Comparison of ENCODE assay signal across 1 cellular context in the genomic region with DNA sequence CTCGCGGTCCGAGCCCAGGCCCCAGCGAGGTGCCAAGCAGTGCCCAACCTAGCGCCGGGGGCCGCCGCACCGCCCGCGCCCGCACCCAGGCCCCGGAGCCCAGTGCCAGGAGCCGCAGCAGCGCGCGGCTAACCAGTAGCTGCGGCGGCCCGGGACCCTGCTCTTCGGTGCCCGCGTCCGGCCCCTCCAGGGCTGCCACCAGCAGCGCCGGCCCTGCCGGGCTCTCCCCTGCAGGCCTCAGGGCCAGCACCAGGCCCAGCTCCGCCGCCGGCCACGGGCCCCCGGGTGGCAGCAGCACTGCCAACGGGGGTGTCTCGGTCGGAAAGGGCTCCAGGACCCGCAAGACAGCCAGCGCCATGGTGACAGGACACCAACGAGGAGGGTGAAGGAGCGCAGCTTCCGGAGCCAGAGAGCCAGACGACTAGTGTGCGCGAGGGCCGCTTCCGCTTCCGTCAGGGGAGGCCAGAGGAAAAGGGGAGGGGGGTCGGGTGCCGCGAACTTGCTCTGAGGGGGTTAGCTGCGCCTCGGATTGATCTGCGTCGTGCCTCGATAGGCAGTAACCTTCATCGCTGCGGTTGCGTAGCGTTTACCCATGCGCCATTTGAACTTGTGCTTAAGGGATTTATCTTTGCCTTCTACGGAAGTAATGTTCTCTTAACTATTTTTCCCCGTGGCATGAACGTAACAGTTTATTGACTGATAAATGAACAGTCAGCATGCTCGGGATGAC.
TF ChIP-seq lines count a peak whose summit lies in the region.

Gene PEX6, minus strand, starts transcription at position 389 of the 730 bp plus-strand sequence. Its CDS starts 31 bp downstream, at position 358.

TF ChIP-seq in HepG2, 621 proteins besides CTCF, POLR2A, EP300 and RAD21 (continued from another document and continues in another):
- TF ChIP-seq CEBPZ (IDR thresholded peaks at IDR 0.05; ENCODE audit: low read length) = no peak
- no peak for TF ChIP-seq ZFP1 (CRISPR knock-in tag; IDR thresholded peaks at IDR 0.05)
- no peak; the same call in 1 of the 2 replicates for TF ChIP-seq ZNF572 (CRISPR knock-in tag; IDR thresholded peaks at IDR 0.05)
- no peak for TF ChIP-seq ZNF570 (CRISPR knock-in tag; IDR thresholded peaks at IDR 0.05; ENCODE audit: borderline replicate concordance)
- no peak; the same call in 1 of the 2 replicates for TF ChIP-seq CSRNP2 (CRISPR knock-in tag; conservative IDR thresholded peaks at IDR 0.05; ENCODE audit: low read depth)
- peak; percentile 69; the same call in 1 of the 2 replicates for TF ChIP-seq ZBTB20 (CRISPR knock-in tag; IDR thresholded peaks at IDR 0.05; ENCODE audit: borderline replicate concordance, low read depth)
- peak; percentile 14; the same call in 1 of the 2 replicates for TF ChIP-seq ZC3H13 (CRISPR knock-in tag; IDR thresholded peaks at IDR 0.05)
- peak; percentile 87 for TF ChIP-seq SIN3A (IDR thresholded peaks at IDR 0.05; ENCODE audit: borderline replicate concordance, low read depth, low read length)
- peak; percentile 84; the same call in 1 of the 2 replicates for TF ChIP-seq ZNF292 (CRISPR knock-in tag; IDR thresholded peaks at IDR 0.05; ENCODE audit: borderline replicate concordance, low read depth)
- peak; percentile 62; the same call in 1 of the 2 replicates for TF ChIP-seq REPIN1 (CRISPR knock-in tag; IDR thresholded peaks at IDR 0.05; ENCODE audit: borderline replicate concordance, low read depth)
- no peak for TF ChIP-seq ZNF878 (CRISPR knock-in tag; IDR thresholded peaks at IDR 0.05)
- TF ChIP-seq TCF7 (IDR thresholded peaks at IDR 0.05; ENCODE audit: low read depth) = 0 out of 2 replicates have a peak, but pooled peaks have one; percentile 8
- TF ChIP-seq ZNF704 (CRISPR knock-in tag; IDR thresholded peaks at IDR 0.05; ENCODE audit: borderline replicate concordance) = no peak
- peak; percentile 98 for TF ChIP-seq RBFOX2 (IDR thresholded peaks at IDR 0.05; ENCODE audit: low read depth, low read length)
- TF ChIP-seq PITX1 (CRISPR knock-in tag; IDR thresholded peaks at IDR 0.05) = peak; percentile 84
- TF ChIP-seq MED8 (CRISPR knock-in tag; IDR thresholded peaks at IDR 0.05; ENCODE audit: insufficient replicate concordance) = no peak
- TF ChIP-seq ZNF576 (CRISPR knock-in tag; IDR thresholded peaks at IDR 0.05) = no peak
- TF ChIP-seq JUND (CRISPR knock-in tag; IDR thresholded peaks at IDR 0.05) = no peak; the same call in 1 of the 2 replicates
- no peak for TF ChIP-seq BORCS8-MEF2B (CRISPR knock-in tag; IDR thresholded peaks at IDR 0.05)
- no peak for TF ChIP-seq SNAPC2 (CRISPR knock-in tag; IDR thresholded peaks at IDR 0.05)
- no peak; the same call in 1 of the 2 replicates for TF ChIP-seq HOXA9 (CRISPR knock-in tag; IDR thresholded peaks at IDR 0.05; ENCODE audit: borderline replicate concordance)
- TF ChIP-seq IRF1 (CRISPR knock-in tag; IDR thresholded peaks at IDR 0.05; ENCODE audit: low read depth) = no peak
- TF ChIP-seq, protein P1, sequence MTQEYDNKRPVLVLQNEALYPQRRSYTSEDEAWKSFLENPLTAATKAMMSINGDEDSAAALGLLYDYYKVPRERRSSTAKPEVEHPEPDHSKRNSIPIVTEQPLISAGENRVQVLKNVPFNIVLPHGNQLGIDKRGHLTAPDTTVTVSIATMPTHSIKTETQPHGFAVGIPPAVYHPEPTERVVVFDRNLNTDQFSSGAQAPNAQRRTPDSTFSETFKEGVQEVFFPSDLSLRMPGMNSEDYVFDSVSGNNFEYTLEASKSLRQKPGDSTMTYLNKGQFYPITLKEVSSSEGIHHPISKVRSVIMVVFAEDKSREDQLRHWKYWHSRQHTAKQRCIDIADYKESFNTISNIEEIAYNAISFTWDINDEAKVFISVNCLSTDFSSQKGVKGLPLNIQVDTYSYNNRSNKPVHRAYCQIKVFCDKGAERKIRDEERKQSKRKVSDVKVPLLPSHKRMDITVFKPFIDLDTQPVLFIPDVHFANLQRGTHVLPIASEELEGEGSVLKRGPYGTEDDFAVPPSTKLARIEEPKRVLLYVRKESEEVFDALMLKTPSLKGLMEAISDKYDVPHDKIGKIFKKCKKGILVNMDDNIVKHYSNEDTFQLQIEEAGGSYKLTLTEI (CRISPR knock-in tag; conservative IDR thresholded peaks at IDR 0.05) = no peak
- TF ChIP-seq NCOA2 (CRISPR knock-in tag; IDR thresholded peaks at IDR 0.05) = peak; percentile 62; the same call in 1 of the 2 replicates
- peak; percentile 26 for TF ChIP-seq ZNF407 (CRISPR knock-in tag; IDR thresholded peaks at IDR 0.05; ENCODE audit: not compliant biosample characterization)
- no peak; the same call in 1 of the 2 replicates for TF ChIP-seq ZNF510 (CRISPR knock-in tag; IDR thresholded peaks at IDR 0.05; ENCODE audit: low read depth)
- 0 out of 2 replicates have a peak, but pooled peaks have one; percentile 11 for TF ChIP-seq ZNF607 (CRISPR knock-in tag; IDR thresholded peaks at IDR 0.05; ENCODE audit: borderline replicate concordance)
- TF ChIP-seq ZNF790 (CRISPR knock-in tag; IDR thresholded peaks at IDR 0.05; ENCODE audit: borderline replicate concordance) = peak; percentile 98
- no peak; the same call in 1 of the 2 replicates for TF ChIP-seq GZF1 (CRISPR knock-in tag; IDR thresholded peaks at IDR 0.05)
- peak; percentile 78 for TF ChIP-seq MXD4 (CRISPR knock-in tag; IDR thresholded peaks at IDR 0.05)
- no peak for TF ChIP-seq FOXA1 (IDR thresholded peaks at IDR 0.05)
- TF ChIP-seq FOXA1 (CRISPR knock-in tag; IDR thresholded peaks at IDR 0.05) = no peak
- no peak for TF ChIP-seq DNMT1 (CRISPR knock-in tag; IDR thresholded peaks at IDR 0.05)
- TF ChIP-seq HOXA5 (CRISPR knock-in tag; IDR thresholded peaks at IDR 0.05) = no peak
- no peak for TF ChIP-seq EED (CRISPR knock-in tag; IDR thresholded peaks at IDR 0.05)
- TF ChIP-seq BHLHE40 (IDR thresholded peaks at IDR 0.05; ENCODE audit: low read length) = peak; percentile 56
- peak; percentile 91 for TF ChIP-seq HNRNPH1 (optimal IDR thresholded peaks at IDR 0.05; ENCODE audit: low read depth, low read length)
- no peak for TF ChIP-seq CEBPB (IDR thresholded peaks at IDR 0.05; ENCODE audit: borderline replicate concordance, low read depth, low read length)
- TF ChIP-seq ERF (CRISPR knock-in tag; IDR thresholded peaks at IDR 0.05) = peak; percentile 97
